ENCODE assay signal across 1 cellular context in the genomic region with DNA sequence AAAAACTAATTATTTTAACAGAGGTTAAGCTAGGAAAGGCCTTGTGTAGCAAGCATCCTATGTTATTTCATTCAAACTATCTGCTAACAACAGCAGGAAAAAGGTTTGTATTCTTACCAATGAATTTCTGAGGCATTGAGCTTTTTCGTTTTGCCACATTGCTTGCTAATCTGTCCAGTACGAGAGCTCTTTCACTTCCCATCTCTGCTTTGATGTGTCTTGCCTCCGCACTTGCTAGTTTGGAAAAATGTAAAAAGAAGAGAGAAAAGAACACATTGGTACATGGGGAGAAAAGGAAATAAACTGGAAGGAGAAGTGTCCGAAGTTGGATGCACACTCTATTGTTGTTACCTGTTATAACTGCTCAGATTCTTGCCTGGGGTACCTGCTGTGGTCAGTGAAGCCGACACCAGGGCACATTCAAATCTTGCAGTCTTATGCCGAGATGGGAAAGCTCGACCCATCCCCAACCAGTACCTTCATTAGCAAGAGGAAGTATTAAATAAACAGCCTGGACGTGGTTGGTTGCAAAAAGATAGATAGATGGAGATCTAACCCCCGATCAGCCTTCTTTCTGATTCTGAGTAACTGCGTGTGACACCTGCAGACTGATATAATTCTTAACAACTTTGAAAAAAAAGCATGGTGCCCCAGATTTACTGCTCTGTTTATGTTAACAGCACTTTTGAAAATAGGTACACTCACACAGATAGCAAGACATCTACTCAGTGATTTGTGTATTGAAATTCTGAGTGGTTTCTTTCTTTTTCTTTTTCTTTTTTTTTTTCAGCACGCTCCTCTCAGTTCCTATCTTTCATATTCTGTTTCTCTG.
TF ChIP-seq lines count a peak whose summit lies in the region.

No MANE protein-coding gene starts in this region.

TF ChIP-seq in GM12878, 131 proteins besides CTCF, POLR2A, EP300 and RAD21 (continued from another document and continues in another):
- TF ChIP-seq, protein P1, sequence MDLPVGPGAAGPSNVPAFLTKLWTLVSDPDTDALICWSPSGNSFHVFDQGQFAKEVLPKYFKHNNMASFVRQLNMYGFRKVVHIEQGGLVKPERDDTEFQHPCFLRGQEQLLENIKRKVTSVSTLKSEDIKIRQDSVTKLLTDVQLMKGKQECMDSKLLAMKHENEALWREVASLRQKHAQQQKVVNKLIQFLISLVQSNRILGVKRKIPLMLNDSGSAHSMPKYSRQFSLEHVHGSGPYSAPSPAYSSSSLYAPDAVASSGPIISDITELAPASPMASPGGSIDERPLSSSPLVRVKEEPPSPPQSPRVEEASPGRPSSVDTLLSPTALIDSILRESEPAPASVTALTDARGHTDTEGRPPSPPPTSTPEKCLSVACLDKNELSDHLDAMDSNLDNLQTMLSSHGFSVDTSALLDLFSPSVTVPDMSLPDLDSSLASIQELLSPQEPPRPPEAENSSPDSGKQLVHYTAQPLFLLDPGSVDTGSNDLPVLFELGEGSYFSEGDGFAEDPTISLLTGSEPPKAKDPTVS (IDR thresholded peaks at IDR 0.05; ENCODE audit: low read depth, low read length) = no peak
- TF ChIP-seq NRF1 (conservative IDR thresholded peaks at IDR 0.05; ENCODE audit: low read depth, low read length) = no peak
- TF ChIP-seq TAF1 (IDR thresholded peaks at IDR 0.05; ENCODE audit: borderline replicate concordance, low read depth, low read length) = peak; percentile 25; the same call in 1 of the 2 replicates
- peak; percentile 76 for TF ChIP-seq SPI1 (IDR thresholded peaks at IDR 0.05; ENCODE audit: borderline replicate concordance, insufficient read depth, low read depth, low read length)
- TF ChIP-seq ESRRA (IDR thresholded peaks at IDR 0.05; ENCODE audit: low read length) = no peak
- TF ChIP-seq NR2C2 (IDR thresholded peaks at IDR 0.05; ENCODE audit: borderline replicate concordance, control insufficient read depth, insufficient read length, low read depth) = no peak
- TF ChIP-seq, protein P2, sequence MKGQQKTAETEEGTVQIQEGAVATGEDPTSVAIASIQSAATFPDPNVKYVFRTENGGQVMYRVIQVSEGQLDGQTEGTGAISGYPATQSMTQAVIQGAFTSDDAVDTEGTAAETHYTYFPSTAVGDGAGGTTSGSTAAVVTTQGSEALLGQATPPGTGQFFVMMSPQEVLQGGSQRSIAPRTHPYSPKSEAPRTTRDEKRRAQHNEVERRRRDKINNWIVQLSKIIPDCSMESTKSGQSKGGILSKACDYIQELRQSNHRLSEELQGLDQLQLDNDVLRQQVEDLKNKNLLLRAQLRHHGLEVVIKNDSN (IDR thresholded peaks at IDR 0.05; ENCODE audit: borderline replicate concordance, extremely low read length, insufficient read depth, low read depth, low read length) = no peak
- TF ChIP-seq SIN3A (IDR thresholded peaks at IDR 0.05; ENCODE audit: low read depth, low read length) = no peak
- TF ChIP-seq HDAC6 (IDR thresholded peaks at IDR 0.05; ENCODE audit: unreplicated experiment) = no peak
- TF ChIP-seq ATF7 (IDR thresholded peaks at IDR 0.05; ENCODE audit: low read depth) = peak; percentile 61; the same call in 1 of the 2 replicates
- no peak for TF ChIP-seq YBX1 (IDR thresholded peaks at IDR 0.05)
- TF ChIP-seq, protein P3, sequence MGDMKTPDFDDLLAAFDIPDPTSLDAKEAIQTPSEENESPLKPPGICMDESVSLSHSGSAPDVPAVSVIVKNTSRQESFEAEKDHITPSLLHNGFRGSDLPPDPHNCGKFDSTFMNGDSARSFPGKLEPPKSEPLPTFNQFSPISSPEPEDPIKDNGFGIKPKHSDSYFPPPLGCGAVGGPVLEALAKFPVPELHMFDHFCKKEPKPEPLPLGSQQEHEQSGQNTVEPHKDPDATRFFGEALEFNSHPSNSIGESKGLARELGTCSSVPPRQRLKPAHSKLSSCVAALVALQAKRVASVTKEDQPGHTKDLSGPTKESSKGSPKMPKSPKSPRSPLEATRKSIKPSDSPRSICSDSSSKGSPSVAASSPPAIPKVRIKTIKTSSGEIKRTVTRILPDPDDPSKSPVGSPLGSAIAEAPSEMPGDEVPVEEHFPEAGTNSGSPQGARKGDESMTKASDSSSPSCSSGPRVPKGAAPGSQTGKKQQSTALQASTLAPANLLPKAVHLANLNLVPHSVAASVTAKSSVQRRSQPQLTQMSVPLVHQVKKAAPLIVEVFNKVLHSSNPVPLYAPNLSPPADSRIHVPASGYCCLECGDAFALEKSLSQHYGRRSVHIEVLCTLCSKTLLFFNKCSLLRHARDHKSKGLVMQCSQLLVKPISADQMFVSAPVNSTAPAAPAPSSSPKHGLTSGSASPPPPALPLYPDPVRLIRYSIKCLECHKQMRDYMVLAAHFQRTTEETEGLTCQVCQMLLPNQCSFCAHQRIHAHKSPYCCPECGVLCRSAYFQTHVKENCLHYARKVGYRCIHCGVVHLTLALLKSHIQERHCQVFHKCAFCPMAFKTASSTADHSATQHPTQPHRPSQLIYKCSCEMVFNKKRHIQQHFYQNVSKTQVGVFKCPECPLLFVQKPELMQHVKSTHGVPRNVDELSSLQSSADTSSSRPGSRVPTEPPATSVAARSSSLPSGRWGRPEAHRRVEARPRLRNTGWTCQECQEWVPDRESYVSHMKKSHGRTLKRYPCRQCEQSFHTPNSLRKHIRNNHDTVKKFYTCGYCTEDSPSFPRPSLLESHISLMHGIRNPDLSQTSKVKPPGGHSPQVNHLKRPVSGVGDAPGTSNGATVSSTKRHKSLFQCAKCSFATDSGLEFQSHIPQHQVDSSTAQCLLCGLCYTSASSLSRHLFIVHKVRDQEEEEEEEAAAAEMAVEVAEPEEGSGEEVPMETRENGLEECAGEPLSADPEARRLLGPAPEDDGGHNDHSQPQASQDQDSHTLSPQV (IDR thresholded peaks at IDR 0.05) = no peak
- TF ChIP-seq MTA2 (IDR thresholded peaks at IDR 0.05; ENCODE audit: low read depth) = peak; percentile 48; the same call in 1 of the 2 replicates
- no peak for TF ChIP-seq ZNF24 (IDR thresholded peaks at IDR 0.05)
- 0 out of 4 replicates have a peak, but pooled peaks of 1 of the 2 experiments have one; percentile 18 for TF ChIP-seq CEBPB (IDR thresholded peaks at IDR 0.05; ENCODE audit: borderline replicate concordance in 1 of 2, low read depth in 2 of 2, low read length in 2 of 2)
- TF ChIP-seq, protein P4, sequence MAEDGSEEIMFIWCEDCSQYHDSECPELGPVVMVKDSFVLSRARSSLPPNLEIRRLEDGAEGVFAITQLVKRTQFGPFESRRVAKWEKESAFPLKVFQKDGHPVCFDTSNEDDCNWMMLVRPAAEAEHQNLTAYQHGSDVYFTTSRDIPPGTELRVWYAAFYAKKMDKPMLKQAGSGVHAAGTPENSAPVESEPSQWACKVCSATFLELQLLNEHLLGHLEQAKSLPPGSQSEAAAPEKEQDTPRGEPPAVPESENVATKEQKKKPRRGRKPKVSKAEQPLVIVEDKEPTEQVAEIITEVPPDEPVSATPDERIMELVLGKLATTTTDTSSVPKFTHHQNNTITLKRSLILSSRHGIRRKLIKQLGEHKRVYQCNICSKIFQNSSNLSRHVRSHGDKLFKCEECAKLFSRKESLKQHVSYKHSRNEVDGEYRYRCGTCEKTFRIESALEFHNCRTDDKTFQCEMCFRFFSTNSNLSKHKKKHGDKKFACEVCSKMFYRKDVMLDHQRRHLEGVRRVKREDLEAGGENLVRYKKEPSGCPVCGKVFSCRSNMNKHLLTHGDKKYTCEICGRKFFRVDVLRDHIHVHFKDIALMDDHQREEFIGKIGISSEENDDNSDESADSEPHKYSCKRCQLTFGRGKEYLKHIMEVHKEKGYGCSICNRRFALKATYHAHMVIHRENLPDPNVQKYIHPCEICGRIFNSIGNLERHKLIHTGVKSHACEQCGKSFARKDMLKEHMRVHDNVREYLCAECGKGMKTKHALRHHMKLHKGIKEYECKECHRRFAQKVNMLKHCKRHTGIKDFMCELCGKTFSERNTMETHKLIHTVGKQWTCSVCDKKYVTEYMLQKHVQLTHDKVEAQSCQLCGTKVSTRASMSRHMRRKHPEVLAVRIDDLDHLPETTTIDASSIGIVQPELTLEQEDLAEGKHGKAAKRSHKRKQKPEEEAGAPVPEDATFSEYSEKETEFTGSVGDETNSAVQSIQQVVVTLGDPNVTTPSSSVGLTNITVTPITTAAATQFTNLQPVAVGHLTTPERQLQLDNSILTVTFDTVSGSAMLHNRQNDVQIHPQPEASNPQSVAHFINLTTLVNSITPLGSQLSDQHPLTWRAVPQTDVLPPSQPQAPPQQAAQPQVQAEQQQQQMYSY (CRISPR knock-in tag; IDR thresholded peaks at IDR 0.05) = no peak
- TF ChIP-seq POLR2AphosphoS2 (IDR thresholded peaks at IDR 0.05; ENCODE audit: low read depth, low read length) = 0 out of 2 replicates have a peak, but pooled peaks have one; percentile 15
- peak; percentile 72; the same call in 1 of the 2 replicates for TF ChIP-seq MEF2A (IDR thresholded peaks at IDR 0.05; ENCODE audit: insufficient read depth, low read depth, low read length)
- TF ChIP-seq FOS (IDR thresholded peaks at IDR 0.05; ENCODE audit: borderline replicate concordance, extremely low read depth, insufficient read length) = no peak
- TF ChIP-seq SP1 (IDR thresholded peaks at IDR 0.05; ENCODE audit: low read depth, low read length) = no peak
- TF ChIP-seq, protein P5, sequence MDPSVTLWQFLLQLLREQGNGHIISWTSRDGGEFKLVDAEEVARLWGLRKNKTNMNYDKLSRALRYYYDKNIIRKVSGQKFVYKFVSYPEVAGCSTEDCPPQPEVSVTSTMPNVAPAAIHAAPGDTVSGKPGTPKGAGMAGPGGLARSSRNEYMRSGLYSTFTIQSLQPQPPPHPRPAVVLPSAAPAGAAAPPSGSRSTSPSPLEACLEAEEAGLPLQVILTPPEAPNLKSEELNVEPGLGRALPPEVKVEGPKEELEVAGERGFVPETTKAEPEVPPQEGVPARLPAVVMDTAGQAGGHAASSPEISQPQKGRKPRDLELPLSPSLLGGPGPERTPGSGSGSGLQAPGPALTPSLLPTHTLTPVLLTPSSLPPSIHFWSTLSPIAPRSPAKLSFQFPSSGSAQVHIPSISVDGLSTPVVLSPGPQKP (IDR thresholded peaks at IDR 0.05; ENCODE audit: low read depth, low read length) = no peak
- TF ChIP-seq, protein P6, sequence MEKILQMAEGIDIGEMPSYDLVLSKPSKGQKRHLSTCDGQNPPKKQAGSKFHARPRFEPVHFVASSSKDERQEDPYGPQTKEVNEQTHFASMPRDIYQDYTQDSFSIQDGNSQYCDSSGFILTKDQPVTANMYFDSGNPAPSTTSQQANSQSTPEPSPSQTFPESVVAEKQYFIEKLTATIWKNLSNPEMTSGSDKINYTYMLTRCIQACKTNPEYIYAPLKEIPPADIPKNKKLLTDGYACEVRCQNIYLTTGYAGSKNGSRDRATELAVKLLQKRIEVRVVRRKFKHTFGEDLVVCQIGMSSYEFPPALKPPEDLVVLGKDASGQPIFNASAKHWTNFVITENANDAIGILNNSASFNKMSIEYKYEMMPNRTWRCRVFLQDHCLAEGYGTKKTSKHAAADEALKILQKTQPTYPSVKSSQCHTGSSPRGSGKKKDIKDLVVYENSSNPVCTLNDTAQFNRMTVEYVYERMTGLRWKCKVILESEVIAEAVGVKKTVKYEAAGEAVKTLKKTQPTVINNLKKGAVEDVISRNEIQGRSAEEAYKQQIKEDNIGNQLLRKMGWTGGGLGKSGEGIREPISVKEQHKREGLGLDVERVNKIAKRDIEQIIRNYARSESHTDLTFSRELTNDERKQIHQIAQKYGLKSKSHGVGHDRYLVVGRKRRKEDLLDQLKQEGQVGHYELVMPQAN (conservative IDR thresholded peaks at IDR 0.05) = 0 out of 2 replicates have a peak, but pooled peaks have one; percentile 43
- TF ChIP-seq ZNF622 (IDR thresholded peaks at IDR 0.05) = no peak
- no peak for TF ChIP-seq KDM1A (IDR thresholded peaks at IDR 0.05; ENCODE audit: borderline replicate concordance)
- peak; percentile 35; the same call in 1 of the 2 replicates for TF ChIP-seq GABPA (IDR thresholded peaks at IDR 0.05; ENCODE audit: low read depth)
- TF ChIP-seq, protein P7, sequence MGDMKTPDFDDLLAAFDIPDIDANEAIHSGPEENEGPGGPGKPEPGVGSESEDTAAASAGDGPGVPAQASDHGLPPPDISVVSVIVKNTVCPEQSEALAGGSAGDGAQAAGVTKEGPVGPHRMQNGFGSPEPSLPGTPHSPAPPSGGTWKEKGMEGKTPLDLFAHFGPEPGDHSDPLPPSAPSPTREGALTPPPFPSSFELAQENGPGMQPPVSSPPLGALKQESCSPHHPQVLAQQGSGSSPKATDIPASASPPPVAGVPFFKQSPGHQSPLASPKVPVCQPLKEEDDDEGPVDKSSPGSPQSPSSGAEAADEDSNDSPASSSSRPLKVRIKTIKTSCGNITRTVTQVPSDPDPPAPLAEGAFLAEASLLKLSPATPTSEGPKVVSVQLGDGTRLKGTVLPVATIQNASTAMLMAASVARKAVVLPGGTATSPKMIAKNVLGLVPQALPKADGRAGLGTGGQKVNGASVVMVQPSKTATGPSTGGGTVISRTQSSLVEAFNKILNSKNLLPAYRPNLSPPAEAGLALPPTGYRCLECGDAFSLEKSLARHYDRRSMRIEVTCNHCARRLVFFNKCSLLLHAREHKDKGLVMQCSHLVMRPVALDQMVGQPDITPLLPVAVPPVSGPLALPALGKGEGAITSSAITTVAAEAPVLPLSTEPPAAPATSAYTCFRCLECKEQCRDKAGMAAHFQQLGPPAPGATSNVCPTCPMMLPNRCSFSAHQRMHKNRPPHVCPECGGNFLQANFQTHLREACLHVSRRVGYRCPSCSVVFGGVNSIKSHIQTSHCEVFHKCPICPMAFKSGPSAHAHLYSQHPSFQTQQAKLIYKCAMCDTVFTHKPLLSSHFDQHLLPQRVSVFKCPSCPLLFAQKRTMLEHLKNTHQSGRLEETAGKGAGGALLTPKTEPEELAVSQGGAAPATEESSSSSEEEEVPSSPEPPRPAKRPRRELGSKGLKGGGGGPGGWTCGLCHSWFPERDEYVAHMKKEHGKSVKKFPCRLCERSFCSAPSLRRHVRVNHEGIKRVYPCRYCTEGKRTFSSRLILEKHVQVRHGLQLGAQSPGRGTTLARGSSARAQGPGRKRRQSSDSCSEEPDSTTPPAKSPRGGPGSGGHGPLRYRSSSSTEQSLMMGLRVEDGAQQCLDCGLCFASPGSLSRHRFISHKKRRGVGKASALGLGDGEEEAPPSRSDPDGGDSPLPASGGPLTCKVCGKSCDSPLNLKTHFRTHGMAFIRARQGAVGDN (IDR thresholded peaks at IDR 0.05) = no peak
- TF ChIP-seq RCOR1 (conservative IDR thresholded peaks at IDR 0.05; ENCODE audit: low read depth, low read length) = no peak
- TF ChIP-seq SREBF1 (IDR thresholded peaks at IDR 0.05; ENCODE audit: low read length) = no peak
- TF ChIP-seq TCF12 (IDR thresholded peaks at IDR 0.05; ENCODE audit: low read depth, low read length) = 0 out of 2 replicates have a peak, but pooled peaks have one; percentile 51
- 0 out of 2 replicates have a peak, but pooled peaks have one; percentile 22 for TF ChIP-seq CHD2 (IDR thresholded peaks at IDR 0.05; ENCODE audit: borderline replicate concordance, low read depth, low read length)
- no peak for TF ChIP-seq SREBF2 (IDR thresholded peaks at IDR 0.05; ENCODE audit: low read length)
- peak; percentile 50 for TF ChIP-seq CREM (IDR thresholded peaks at IDR 0.05; ENCODE audit: low read depth)
- 0 out of 2 replicates have a peak, but pooled peaks have one; percentile 16 for TF ChIP-seq ZNF217 (IDR thresholded peaks at IDR 0.05)
